In genomic region chr3:98531622-98532274, GRCh38 we compare ENCODE assay signal across 1 cellular context.
TF ChIP-seq lines count a peak whose summit lies in the region.

TSS of gene GPR15 (plus strand) at chr3:98531978. CDS start at chr3:98532034, 56 bp downstream.

TF ChIP-seq in GM23338, 12 proteins besides CTCF, POLR2A, EP300 and RAD21 (continued from another document):
- no peak for TF ChIP-seq ZNF462 (CRISPR knock-in tag; IDR thresholded peaks at IDR 0.05)
- no peak for TF ChIP-seq CREB1 (CRISPR knock-in tag; IDR thresholded peaks at IDR 0.05; ENCODE audit: low read depth)
- no peak for TF ChIP-seq NANOG (IDR thresholded peaks at IDR 0.05; ENCODE audit: borderline replicate concordance)
- TF ChIP-seq REST (IDR thresholded peaks at IDR 0.05; ENCODE audit: unreplicated experiment), result no peak
- TF ChIP-seq ZNF114 (CRISPR knock-in tag; IDR thresholded peaks at IDR 0.05), result no peak
- TF ChIP-seq STAT1 (IDR thresholded peaks at IDR 0.05; ENCODE audit: unreplicated experiment), result no peak
- no peak for TF ChIP-seq POLR2AphosphoS5 (IDR thresholded peaks at IDR 0.05; ENCODE audit: low read depth)
TF ChIP-seq in GM23338: peak in this region for 0.
